13 cellular contexts compared by ENCODE assay signal in the genomic region with DNA sequence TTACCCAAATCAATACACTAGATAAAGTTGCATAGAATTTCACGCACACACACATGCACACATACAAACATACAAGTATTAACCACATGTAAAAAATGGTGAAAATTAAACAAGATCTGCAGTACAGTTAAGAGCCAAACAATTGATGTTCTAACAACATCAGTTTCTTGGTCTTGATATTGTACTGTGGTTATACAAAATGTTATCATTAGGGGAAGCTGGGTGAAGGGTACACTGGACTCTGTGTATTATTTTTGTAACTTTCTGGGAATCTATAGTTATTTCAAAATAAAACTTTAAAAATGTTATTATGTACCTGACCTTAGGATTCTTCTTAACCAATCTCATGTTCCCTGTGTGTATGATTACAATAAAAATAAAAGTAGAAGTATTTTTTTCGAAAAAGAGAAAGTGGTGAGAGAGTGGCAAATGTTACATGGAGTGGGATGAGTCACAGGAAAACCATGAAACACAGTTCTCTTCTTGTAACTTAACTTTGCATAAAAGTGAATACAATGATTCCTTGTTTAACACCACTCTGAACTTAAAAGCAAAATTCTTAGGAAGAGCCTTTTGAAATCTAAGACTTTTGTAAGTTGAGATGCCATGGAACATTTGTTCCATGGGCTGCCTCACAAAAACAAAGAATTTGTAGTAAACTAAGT.
A peak's percentile ranks its signal among the peaks of the same experiment; 100 is the strongest.
DNase-seq lines count a peak whose midpoint lies in the region; ATAC-seq and TF ChIP-seq lines count a peak whose summit lies in the region.
"Had no signal": no experiment of that assay in that cellular context is flagged by ENCODE, and none has a peak within 500 bp of the region (broad histone marks: within the 10 kb centered on the region; RNA-seq: fewer than 3 reads in every experiment).

No MANE protein-coding gene starts in this region.

- CTCF ChIA-PET in HCT116 (lab: Charles Lee) = no interaction called here

- H3K9ac ChIP-seq in HCT116 (ENCODE audit: low read length) (no peak overlapping the region), adipocyte (ENCODE audit: low read length) (no peak overlapping the region)

- H3K4me3 ChIP-seq in ACC112 (ENCODE audit: low read depth, low read length) = 0 out of 2 replicates have a peak overlapping the region, but pooled peaks have one; percentile 32
- no peak overlapping the region for H3K4me3 ChIP-seq in HCT116 (replicated peaks in 1 of 2; ENCODE audit: low read depth in 1 of 2, low read length in 2 of 2)
- no peak overlapping the region for H3K4me3 ChIP-seq in adipocyte (ENCODE audit: low read length)
- H3K4me3 ChIP-seq in hepatocyte = no peak overlapping the region

- H4K20me1 ChIP-seq in HCT116 (ENCODE audit: insufficient read depth) = no peaks in the 10 kb centered on the region
- H4K20me1 ChIP-seq in hepatocyte (ENCODE audit: insufficient read depth, poor library complexity, severe bottlenecking) = no peaks in the 10 kb centered on the region

- POLR2A ChIA-PET in HCT116 (lab: Charles Lee) = no interaction called here

- RAD21 ChIA-PET in HCT116 (lab: Charles Lee; ENCODE audit: low non-redundant PET in 1 of 2, low total read pairs in 2 of 2, uncharacterized antibody in 2 of 2, unreplicated experiment in 2 of 2) = no interaction called here

- H3K27me3 ChIP-seq in ACC112 (ENCODE audit: insufficient read depth, low read length) = no peaks in the 10 kb centered on the region
- H3K27me3 ChIP-seq in HCT116 (ENCODE audit: insufficient read depth, low read length) = no peaks in the 10 kb centered on the region
- H3K27me3 ChIP-seq in adipocyte (replicated peaks; ENCODE audit: control insufficient read depth, insufficient read depth, low read length) = no peaks in the 10 kb centered on the region
- H3K27me3 ChIP-seq in hepatocyte = no peaks in the 10 kb centered on the region

- TF ChIP-seq RAD21 in HCT116 (IDR thresholded peaks at IDR 0.05; ENCODE audit: low read depth) = no peak

- TF ChIP-seq POLR2A in HCT116 (IDR thresholded peaks at IDR 0.05; ENCODE audit: borderline replicate concordance, extremely low read depth, insufficient read depth, insufficient read length) = no peak

- H3K9me3 ChIP-seq in HCT116 (ENCODE audit: control insufficient read depth in 1 of 2, insufficient read depth in 1 of 2, low read depth in 1 of 2, low read length in 2 of 2) (no peaks in the 10 kb centered on the region), adipocyte (ENCODE audit: control insufficient read depth, low read length) (peaks cover 6% of the 10 kb centered on the region), hepatocyte (ENCODE audit: low read depth) (no peaks in the 10 kb centered on the region)

- H3K36me3 ChIP-seq in ACC112 (ENCODE audit: insufficient read depth, low read length) (0 out of 2 replicates have a peak, but pooled peaks cover 5% of the 10 kb centered on the region), HCT116 (ENCODE audit: control insufficient read depth in 1 of 2, insufficient read depth in 2 of 2, low read length in 2 of 2) (no peaks in the 10 kb centered on the region), adipocyte (ENCODE audit: control insufficient read depth, insufficient read depth, low read length, severe bottlenecking) (no peaks in the 10 kb centered on the region), hepatocyte (replicated peaks; ENCODE audit: insufficient read depth, low read depth) (no peaks in the 10 kb centered on the region)

- intact Hi-C loops in HCT116 (cut with micrococcal nuclease) = no loop called here
- intact Hi-C loops in posterior vena cava (cut with DNase I) = no loop called here

- H2AFZ ChIP-seq in ACC112 (ENCODE audit: low read length, unreplicated experiment) (peak overlapping the region; percentile 87), HCT116 (ENCODE audit: low read depth, low read length, poor library complexity, severe bottlenecking) (no peak overlapping the region), hepatocyte (no peak overlapping the region)

- H3K9me2 ChIP-seq in HCT116 (ENCODE audit: insufficient read depth) (no peaks in the 10 kb centered on the region), hepatocyte (replicated peaks; ENCODE audit: insufficient read depth) (no peaks in the 10 kb centered on the region)

- H3K27ac ChIP-seq in ACC112 (ENCODE audit: low read depth, low read length) (peak overlapping the region; percentile 71), HCT116 (ENCODE audit: low read depth, low read length) (no peak overlapping the region; the same call in 1 of the 2 replicates), hepatocyte (no peak overlapping the region)

- peaks cover 9% of the 10 kb centered on the region for H3K4me1 ChIP-seq in ACC112 (ENCODE audit: control insufficient read depth, insufficient read depth, low read length, unreplicated experiment)
- H3K4me1 ChIP-seq in HCT116 (ENCODE audit: control insufficient read depth in 1 of 2, insufficient read depth in 2 of 2, low read length in 2 of 2) = peaks cover 11 to 22% of the 10 kb centered on the region in 2 experiments; a peak in 3 of 4 replicates
- peaks cover 6% of the 10 kb centered on the region for H3K4me1 ChIP-seq in adipocyte (ENCODE audit: control insufficient read depth, insufficient read depth, low read length)
- H3K4me1 ChIP-seq in hepatocyte (ENCODE audit: insufficient read depth) = no peaks in the 10 kb centered on the region

- H3K4me2 ChIP-seq in HCT116 (ENCODE audit: low read length) (peak overlapping the region; percentile 6; the same call in 1 of the 2 replicates), hepatocyte (no peak overlapping the region)

- WGBS in hepatocyte (ENCODE audit: low lambda C conversion rate, missing lambda C conversion rate) = 97% methylated on average over 2 of the region's 2 CpGs

- ATAC-seq in HCT116 = no peak
- ATAC-seq in GM18519 (IDR thresholded peaks at IDR 0.05; ENCODE audit: low FRiP score, unreplicated experiment) = no peak

- no peak for DNase-seq in HCT116 (ENCODE audit: low read depth, low spot score)
- peak; percentile 48 for DNase-seq in adipocyte (ENCODE audit: low read depth)
- peak; percentile 14 for DNase-seq in hepatic stellate cell (ENCODE audit: low spot score)
- DNase-seq in hepatocyte (ENCODE audit: low spot score) = no peak
- no peak for DNase-seq in DMS153 (lab: John Stamatoyannopoulos, UW)
- no peak for DNase-seq in posterior vena cava (ENCODE audit: low spot score)
- DNase-seq: C1 segment of cervical spinal cord, GF-D8, kidney, NCI-H2171, T1000 had no signal

- TF ChIP-seq CTCF in HCT116 (IDR thresholded peaks at IDR 0.05 in 2 of 3, conservative IDR thresholded peaks at IDR 0.05 in 1 of 3; ENCODE audit: borderline replicate concordance in 1 of 3, insufficient read depth in 1 of 3, low read depth in 2 of 3, low read length in 2 of 3) = no peak
- no peak for TF ChIP-seq CTCF in hepatocyte (IDR thresholded peaks at IDR 0.05; ENCODE audit: poor library complexity)

- no TSS peak for BruUV-seq in HCT116 (replicated peaks; lab: Mats Ljungman, UMichigan)

- H3K79me2 ChIP-seq in ACC112 (ENCODE audit: control insufficient read depth, insufficient read depth, low read length, unreplicated experiment) (no peaks in the 10 kb centered on the region), HCT116 (ENCODE audit: insufficient read depth, low read length) (no peaks in the 10 kb centered on the region), hepatocyte (no peaks in the 10 kb centered on the region)

TF ChIP-seq in HCT116, 20 proteins besides CTCF, POLR2A, EP300 and RAD21:
- TF ChIP-seq TCF7L2 (IDR thresholded peaks at IDR 0.05; ENCODE audit: borderline replicate concordance, extremely low read depth, insufficient read depth, insufficient read length) (no peak), FOSL1 (IDR thresholded peaks at IDR 0.05; ENCODE audit: low read depth) (peak; percentile 29; the same call in 1 of the 2 replicates), JUND (IDR thresholded peaks at IDR 0.05) (0 out of 2 replicates have a peak, but pooled peaks have one; percentile 25)
TF ChIP-seq in HCT116: peak in this region for 2.

Comparison
In these comparisons a context has a peak if more than half of its experiments do, and no peak if none do; other contexts are left out.
1. DNase-seq: peak in adipocyte (single experiment) and hepatic stellate cell (single experiment); none in HCT116 (single experiment), hepatocyte (single experiment), DMS153 (single experiment) and posterior vena cava (single experiment).